12 cellular contexts compared by ENCODE assay signal in the genomic region with DNA sequence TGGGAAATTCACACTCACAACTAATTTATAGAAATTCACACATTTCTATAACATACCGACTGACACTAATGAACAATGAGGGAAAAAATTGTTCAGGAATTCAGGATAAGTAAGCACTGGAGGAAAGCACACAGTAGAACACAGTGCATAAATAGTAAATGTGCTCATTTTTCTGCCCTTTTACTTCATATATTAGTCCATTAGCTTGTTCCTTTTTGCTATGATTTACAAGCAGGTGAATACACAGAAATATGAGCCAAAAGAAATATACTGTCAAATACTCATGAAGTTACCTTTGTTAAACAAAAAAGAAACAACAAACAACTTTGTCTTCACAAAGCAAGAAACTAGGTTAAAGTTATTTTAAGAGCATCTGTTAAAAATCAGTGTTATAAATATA.
"Had no signal": no experiment of that assay in that cellular context is flagged by ENCODE, and none has a peak within 500 bp of the region (broad histone marks: within the 10 kb centered on the region; RNA-seq: fewer than 3 reads in every experiment).

No MANE protein-coding gene starts in this region.

- H3K9me3 Mint-ChIP-seq: activated T-cell treated with anti-CD3 and anti-CD28 coated beads, Interleukin-2, amount 50 U/mL, for 4 hours had no signal

- H3K27ac Mint-ChIP-seq: activated CD8-positive, alpha-beta memory T cell treated with anti-CD3 and anti-CD28 coated beads, Interleukin-2, amount 10 ng/mL, durations not matched to agents 7 days and 5 days had no signal

- ATAC-seq: activated CD8-positive, alpha-beta memory T cell treated with anti-CD3 and anti-CD28 coated beads, Interleukin-2, amount 10 ng/mL, durations not matched to agents 7 days and 5 days; activated T-cell treated with anti-CD3 and anti-CD28 coated beads, Interleukin-2, amount 50 U/mL, for 4 hours; gastrocnemius medialis; left ventricle myocardium superior had no signal

- H3K4me3 ChIP-seq: stomach, thyroid gland, vagina had no signal

- DNase-seq: activated CD4-positive, alpha-beta T cell treated with anti-CD3 and anti-CD28 coated beads, Interleukin-2, amount 50 U/mL, for 48 hours; activated CD4-positive, CD25-positive, alpha-beta regulatory T cell treated with anti-CD3 and anti-CD28 coated beads, Interleukin-2, amount 50 U/mL, for 72 hours; activated CD8-positive, alpha-beta memory T cell treated with anti-CD3 and anti-CD28 coated beads, Interleukin-2, amount 10 ng/mL, durations not matched to agents 7 days and 5 days; activated T-cell treated with anti-CD3 and anti-CD28 coated beads, Interleukin-2, amount 50 U/mL, for 4 hours; gastrocnemius medialis; kidney; left ventricle myocardium superior; retina; stomach; thyroid gland had no signal

- H3K4me3 Mint-ChIP-seq: activated CD8-positive, alpha-beta memory T cell treated with anti-CD3 and anti-CD28 coated beads, Interleukin-2, amount 10 ng/mL, durations not matched to agents 7 days and 5 days; activated T-cell treated with anti-CD3 and anti-CD28 coated beads, Interleukin-2, amount 50 U/mL, for 4 hours had no signal

- H3K36me3 Mint-ChIP-seq: activated CD8-positive, alpha-beta memory T cell treated with anti-CD3 and anti-CD28 coated beads, Interleukin-2, amount 10 ng/mL, durations not matched to agents 7 days and 5 days had no signal

- FAIRE-seq: astrocyte had no signal
